In the genomic region with DNA sequence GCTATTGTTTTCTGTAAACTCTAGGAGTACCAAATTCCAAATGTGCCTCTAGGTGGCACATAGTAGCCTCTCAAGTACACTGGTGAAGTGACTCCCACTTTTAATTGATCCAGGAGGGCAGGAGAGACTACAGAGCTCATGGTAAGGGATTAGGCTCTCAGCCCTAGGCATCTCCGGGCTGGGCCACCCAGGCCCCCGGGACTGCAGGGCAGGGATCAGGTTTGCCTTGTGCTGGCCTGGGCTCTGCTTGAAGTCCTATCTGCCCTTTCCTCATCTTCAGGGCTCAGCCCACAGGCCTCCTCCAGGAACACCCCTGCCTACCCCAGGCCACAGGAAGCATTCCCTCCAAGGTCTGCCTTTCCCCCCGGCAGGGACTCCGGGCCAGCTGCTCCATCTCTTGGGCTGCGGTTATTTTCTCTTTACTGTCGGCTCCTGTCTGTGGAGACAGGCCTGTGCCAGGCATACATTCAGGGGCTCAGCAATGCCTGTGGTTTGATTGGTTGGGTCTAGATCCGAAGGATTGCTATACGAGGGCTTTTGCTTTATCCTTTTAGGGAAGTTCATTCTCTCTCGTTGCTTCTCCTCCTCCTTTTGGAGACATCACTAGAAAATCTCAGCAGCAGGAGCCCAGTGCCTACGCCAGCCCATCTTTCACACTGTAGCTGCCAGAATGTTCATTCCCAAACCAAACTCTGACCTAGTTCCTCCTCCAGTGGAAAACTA, we compare ENCODE assay signal across 10 cellular contexts. TPM values are rescaled to one million over a fixed set of nuclear protein-coding genes. Genes with fewer than 3 reads are reported as not detected.
DNase-seq lines count a peak whose midpoint lies in the region; ATAC-seq, FAIRE-seq and TF ChIP-seq lines count a peak whose summit lies in the region.
"Had no signal": no experiment of that assay in that cellular context is flagged by ENCODE, and none has a peak within 500 bp of the region (broad histone marks: within the 10 kb centered on the region; RNA-seq: fewer than 3 reads in every experiment).

No MANE protein-coding gene starts in this region.

- H3K4me1 ChIP-seq in mesodermal cell (ENCODE audit: control insufficient read depth, insufficient read depth, low read length, poor library complexity, severe bottlenecking) = peaks cover 54% of the 10 kb centered on the region

- POLR2A ChIA-PET in AG04450 (lab: Yijun Ruan, JAX) = interaction anchor here (0.6 to 4.1 kb wide), 6 partner anchors 23 to 267 kb away, joined by 3 to 14 read pairs (median 3); partner anchors contain the start of gene PARVA

- ATAC-seq in HG02981 (IDR thresholded peaks at IDR 0.05; ENCODE audit: unreplicated experiment) = no peak
- ATAC-seq in GM21528 (IDR thresholded peaks at IDR 0.05; ENCODE audit: low FRiP score, unreplicated experiment) = no peak

- TF ChIP-seq RAD21 in Ishikawa (IDR thresholded peaks at IDR 0.05; ENCODE audit: low read depth) = peak; percentile 29; the same call in 1 of the 2 replicates

- no peak overlapping the region for H3K4me3 ChIP-seq in AG04450 (ENCODE audit: low read depth, low read length)
- no peak overlapping the region for H3K4me3 ChIP-seq in choroid plexus epithelial cell (ENCODE audit: low read depth, low read length)
- H3K4me3 ChIP-seq in mesodermal cell (ENCODE audit: extremely low read depth, insufficient read depth, low read length, poor library complexity, severe bottlenecking) = no peak overlapping the region

- FAIRE-seq in GM19239 (lab: Jason Lieb, UNC) = no peak

- TF ChIP-seq CTCF in AG04450 (IDR thresholded peaks at IDR 0.05; ENCODE audit: low read depth, low read length) = peak; percentile 11; the same call in 1 of the 2 replicates
- TF ChIP-seq CTCF in choroid plexus epithelial cell (conservative IDR thresholded peaks at IDR 0.05; ENCODE audit: low read depth, low read length) = peak; percentile 33

- DNase-seq in AG04450 (ENCODE audit: low read depth, low spot score) (no peak), choroid plexus epithelial cell (ENCODE audit: low read depth) (peak; percentile 60), NCI-H2081 treated with DMSO at 0.1 percent for 48 hours (lab: John Stamatoyannopoulos, UW) (no peak), GM19239 (ENCODE audit: insufficient read length, low spot score) (no peak)
- DNase-seq: activated naive CD8-positive, alpha-beta T cell treated with anti-CD3 and anti-CD28 coated beads, Interleukin-2, amount 10 ng/mL, durations not matched to agents 7 days and 5 days; NCI-H2171 had no signal

- peaks cover 11% of the 10 kb centered on the region for H3K36me3 ChIP-seq in mesodermal cell (ENCODE audit: control insufficient read depth, insufficient read depth, low read length)

- H3K27ac ChIP-seq in AG04450 (ENCODE audit: low read depth, low read length) (peak overlapping the region; percentile 59), mesodermal cell (ENCODE audit: low read depth, low read length, severe bottlenecking) (peak overlapping the region; percentile 71)

- H3K27me3 ChIP-seq in AG04450 (ENCODE audit: control insufficient read depth, insufficient read depth, low read length) = no peaks in the 10 kb centered on the region

- CTCF ChIA-PET in AG04450 (lab: Charles Lee) = interaction anchor here (0.6 to 3.8 kb wide), 6 partner anchors 60 to 483 kb away, joined by 3 to 25 read pairs (median 4); no protein-coding TSS in a partner anchor

- WGBS in mesodermal cell (ENCODE audit: insufficient coverage in 2 of 2), 2 experiments = 59 to 63% methylated on average over 4 to 7 of the region's 10 CpGs

- H3K9me3 ChIP-seq in AG04450 (ENCODE audit: control insufficient read depth, insufficient read depth, low read length) (no peaks in the 10 kb centered on the region; the same call in 1 of the 2 replicates), mesodermal cell (ENCODE audit: control insufficient read depth, low read length) (peaks cover 4% of the 10 kb centered on the region)

- no peak for TF ChIP-seq EP300 in Ishikawa (IDR thresholded peaks at IDR 0.05; ENCODE audit: borderline replicate concordance)

TF ChIP-seq in Ishikawa, 13 proteins besides CTCF, POLR2A, EP300 and RAD21:
- TF ChIP-seq NFIC (IDR thresholded peaks at IDR 0.05) = no peak
- no peak for TF ChIP-seq CEBPB (IDR thresholded peaks at IDR 0.05)
- no peak for TF ChIP-seq TCF12 (IDR thresholded peaks at IDR 0.05; ENCODE audit: low read depth)
- TF ChIP-seq TAF1 (IDR thresholded peaks at IDR 0.05; ENCODE audit: low read depth) = no peak
- TF ChIP-seq FOXM1 (IDR thresholded peaks at IDR 0.05; ENCODE audit: borderline replicate concordance, low read depth) = no peak
- no peak for TF ChIP-seq TEAD4 (IDR thresholded peaks at IDR 0.05)
- TF ChIP-seq CREB1 (IDR thresholded peaks at IDR 0.05; ENCODE audit: low read depth) = no peak
- TF ChIP-seq EGR1 (IDR thresholded peaks at IDR 0.05) = no peak
- no peak for TF ChIP-seq YY1 (IDR thresholded peaks at IDR 0.05; ENCODE audit: low read depth)
- no peak for TF ChIP-seq MAX (IDR thresholded peaks at IDR 0.05)
- TF ChIP-seq, protein P1, sequence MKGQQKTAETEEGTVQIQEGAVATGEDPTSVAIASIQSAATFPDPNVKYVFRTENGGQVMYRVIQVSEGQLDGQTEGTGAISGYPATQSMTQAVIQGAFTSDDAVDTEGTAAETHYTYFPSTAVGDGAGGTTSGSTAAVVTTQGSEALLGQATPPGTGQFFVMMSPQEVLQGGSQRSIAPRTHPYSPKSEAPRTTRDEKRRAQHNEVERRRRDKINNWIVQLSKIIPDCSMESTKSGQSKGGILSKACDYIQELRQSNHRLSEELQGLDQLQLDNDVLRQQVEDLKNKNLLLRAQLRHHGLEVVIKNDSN (IDR thresholded peaks at IDR 0.05) = no peak
- no peak for TF ChIP-seq ZBTB7A (IDR thresholded peaks at IDR 0.05; ENCODE audit: low read depth)
- no peak for TF ChIP-seq REST (IDR thresholded peaks at IDR 0.05; ENCODE audit: low read depth)

RNA-seq across cellular contexts. Expression of gene PARVA, which starts 32.8 kb away (rescaled TPM):
- 134 and 142 TPM in 2 replicates for polyA plus RNA-seq in AG04450 (2011; rRNA removed)
- polyA minus RNA-seq in AG04450 (2011; rRNA and poly(A)+ RNA removed) = 127 and 138 TPM in 2 replicates
- polyA plus RNA-seq in mesodermal cell (2013, experiment 1 of 2) = 62.0 TPM
- polyA plus RNA-seq in mesodermal cell (2013, experiment 2 of 2) = 63.3 TPM
